Comparison of ENCODE assay signal across 1 cellular context in genomic region chr20:25525857-25526256, GRCh38.
TF ChIP-seq lines count a peak whose summit lies in the region.

No MANE protein-coding gene starts in this region.

TF ChIP-seq in HepG2, 621 proteins besides CTCF, POLR2A, EP300 and RAD21 (continued from another document and continues in another):
- TF ChIP-seq ZXDC (CRISPR knock-in tag; IDR thresholded peaks at IDR 0.05): no peak
- TF ChIP-seq ZNF33A (CRISPR knock-in tag; IDR thresholded peaks at IDR 0.05; ENCODE audit: borderline replicate concordance): no peak
- no peak; the same call in 1 of the 2 replicates for TF ChIP-seq ZNF792 (CRISPR knock-in tag; IDR thresholded peaks at IDR 0.05)
- TF ChIP-seq GPN1 (CRISPR knock-in tag; IDR thresholded peaks at IDR 0.05; ENCODE audit: borderline replicate concordance): no peak
- TF ChIP-seq TBX3 (IDR thresholded peaks at IDR 0.05; ENCODE audit: borderline replicate concordance): no peak
- TF ChIP-seq E2F5 (CRISPR knock-in tag; conservative IDR thresholded peaks at IDR 0.05): no peak
- TF ChIP-seq, protein P1, sequence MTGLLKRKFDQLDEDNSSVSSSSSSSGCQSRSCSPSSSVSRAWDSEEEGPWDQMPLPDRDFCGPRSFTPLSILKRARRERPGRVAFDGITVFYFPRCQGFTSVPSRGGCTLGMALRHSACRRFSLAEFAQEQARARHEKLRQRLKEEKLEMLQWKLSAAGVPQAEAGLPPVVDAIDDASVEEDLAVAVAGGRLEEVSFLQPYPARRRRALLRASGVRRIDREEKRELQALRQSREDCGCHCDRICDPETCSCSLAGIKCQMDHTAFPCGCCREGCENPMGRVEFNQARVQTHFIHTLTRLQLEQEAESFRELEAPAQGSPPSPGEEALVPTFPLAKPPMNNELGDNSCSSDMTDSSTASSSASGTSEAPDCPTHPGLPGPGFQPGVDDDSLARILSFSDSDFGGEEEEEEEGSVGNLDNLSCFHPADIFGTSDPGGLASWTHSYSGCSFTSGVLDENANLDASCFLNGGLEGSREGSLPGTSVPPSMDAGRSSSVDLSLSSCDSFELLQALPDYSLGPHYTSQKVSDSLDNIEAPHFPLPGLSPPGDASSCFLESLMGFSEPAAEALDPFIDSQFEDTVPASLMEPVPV (CRISPR knock-in tag; IDR thresholded peaks at IDR 0.05): no peak
- no peak for TF ChIP-seq ZNF597 (CRISPR knock-in tag; IDR thresholded peaks at IDR 0.05)
- TF ChIP-seq ZFAT (CRISPR knock-in tag; conservative IDR thresholded peaks at IDR 0.05): no peak
- 0 out of 2 replicates have a peak, but pooled peaks have one; percentile 31 for TF ChIP-seq KDM6A (CRISPR knock-in tag; IDR thresholded peaks at IDR 0.05; ENCODE audit: low read depth)
- TF ChIP-seq ZMYM4 (CRISPR knock-in tag; IDR thresholded peaks at IDR 0.05): peak; percentile 39; the same call in 1 of the 2 replicates
- no peak for TF ChIP-seq ZNF530 (CRISPR knock-in tag; IDR thresholded peaks at IDR 0.05; ENCODE audit: low read depth)
- TF ChIP-seq PPARG (CRISPR knock-in tag; conservative IDR thresholded peaks at IDR 0.05): no peak
- TF ChIP-seq AKNA (CRISPR knock-in tag; IDR thresholded peaks at IDR 0.05; ENCODE audit: borderline replicate concordance): no peak
- TF ChIP-seq, protein P2, sequence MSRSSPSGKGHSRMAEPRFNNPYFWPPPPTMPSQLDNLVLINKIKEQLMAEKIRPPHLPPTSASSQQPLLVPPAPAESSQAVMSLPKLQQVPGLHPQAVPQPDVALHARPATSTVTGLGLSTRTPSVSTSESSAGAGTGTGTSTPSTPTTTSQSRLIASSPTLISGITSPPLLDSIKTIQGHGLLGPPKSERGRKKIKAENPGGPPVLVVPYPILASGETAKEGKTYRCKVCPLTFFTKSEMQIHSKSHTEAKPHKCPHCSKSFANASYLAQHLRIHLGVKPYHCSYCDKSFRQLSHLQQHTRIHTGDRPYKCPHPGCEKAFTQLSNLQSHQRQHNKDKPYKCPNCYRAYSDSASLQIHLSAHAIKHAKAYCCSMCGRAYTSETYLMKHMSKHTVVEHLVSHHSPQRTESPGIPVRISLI (CRISPR knock-in tag; IDR thresholded peaks at IDR 0.05; ENCODE audit: borderline replicate concordance): 0 out of 2 replicates have a peak, but pooled peaks have one; percentile 3
- no peak for TF ChIP-seq CENPT (CRISPR knock-in tag; IDR thresholded peaks at IDR 0.05; ENCODE audit: low read depth)
- TF ChIP-seq, protein P3, sequence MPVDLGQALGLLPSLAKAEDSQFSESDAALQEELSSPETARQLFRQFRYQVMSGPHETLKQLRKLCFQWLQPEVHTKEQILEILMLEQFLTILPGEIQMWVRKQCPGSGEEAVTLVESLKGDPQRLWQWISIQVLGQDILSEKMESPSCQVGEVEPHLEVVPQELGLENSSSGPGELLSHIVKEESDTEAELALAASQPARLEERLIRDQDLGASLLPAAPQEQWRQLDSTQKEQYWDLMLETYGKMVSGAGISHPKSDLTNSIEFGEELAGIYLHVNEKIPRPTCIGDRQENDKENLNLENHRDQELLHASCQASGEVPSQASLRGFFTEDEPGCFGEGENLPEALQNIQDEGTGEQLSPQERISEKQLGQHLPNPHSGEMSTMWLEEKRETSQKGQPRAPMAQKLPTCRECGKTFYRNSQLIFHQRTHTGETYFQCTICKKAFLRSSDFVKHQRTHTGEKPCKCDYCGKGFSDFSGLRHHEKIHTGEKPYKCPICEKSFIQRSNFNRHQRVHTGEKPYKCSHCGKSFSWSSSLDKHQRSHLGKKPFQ (CRISPR knock-in tag; IDR thresholded peaks at IDR 0.05; ENCODE audit: insufficient replicate concordance): peak; percentile 84
- TF ChIP-seq NCOR1 (IDR thresholded peaks at IDR 0.05; ENCODE audit: borderline replicate concordance, low read length): peak; percentile 91; the same call in 1 of the 2 replicates
- TF ChIP-seq CREB3 (CRISPR knock-in tag; IDR thresholded peaks at IDR 0.05): no peak
- no peak for TF ChIP-seq ZNF350 (CRISPR knock-in tag; IDR thresholded peaks at IDR 0.05; ENCODE audit: borderline replicate concordance, low read depth)
- TF ChIP-seq TP53 (CRISPR knock-in tag; conservative IDR thresholded peaks at IDR 0.05): no peak
- no peak for TF ChIP-seq TCF12 (IDR thresholded peaks at IDR 0.05)
- no peak for TF ChIP-seq TCF12 (CRISPR knock-in tag; IDR thresholded peaks at IDR 0.05)
- TF ChIP-seq LBX2 (CRISPR knock-in tag; IDR thresholded peaks at IDR 0.05; ENCODE audit: borderline replicate concordance): no peak
- TF ChIP-seq SYNCRIP (IDR thresholded peaks at IDR 0.05; ENCODE audit: insufficient read depth, low read depth, low read length): no peak
- TF ChIP-seq, protein P4, sequence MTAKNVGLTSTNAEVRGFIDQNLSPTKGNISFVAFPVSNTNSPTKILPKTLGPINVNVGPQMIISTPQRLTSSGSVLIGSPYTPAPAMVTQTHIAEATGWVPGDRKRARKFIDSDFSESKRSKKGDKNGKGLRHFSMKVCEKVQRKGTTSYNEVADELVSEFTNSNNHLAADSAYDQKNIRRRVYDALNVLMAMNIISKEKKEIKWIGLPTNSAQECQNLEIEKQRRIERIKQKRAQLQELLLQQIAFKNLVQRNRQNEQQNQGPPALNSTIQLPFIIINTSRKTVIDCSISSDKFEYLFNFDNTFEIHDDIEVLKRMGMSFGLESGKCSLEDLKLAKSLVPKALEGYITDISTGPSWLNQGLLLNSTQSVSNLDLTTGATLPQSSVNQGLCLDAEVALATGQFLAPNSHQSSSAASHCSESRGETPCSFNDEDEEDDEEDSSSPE (CRISPR knock-in tag; IDR thresholded peaks at IDR 0.05): no peak
- TF ChIP-seq ZNF678 (CRISPR knock-in tag; IDR thresholded peaks at IDR 0.05): no peak
- TF ChIP-seq, protein P5, sequence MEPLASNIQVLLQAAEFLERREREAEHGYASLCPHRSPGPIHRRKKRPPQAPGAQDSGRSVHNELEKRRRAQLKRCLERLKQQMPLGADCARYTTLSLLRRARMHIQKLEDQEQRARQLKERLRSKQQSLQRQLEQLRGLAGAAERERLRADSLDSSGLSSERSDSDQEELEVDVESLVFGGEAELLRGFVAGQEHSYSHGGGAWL (CRISPR knock-in tag; IDR thresholded peaks at IDR 0.05): no peak
- peak; percentile 64 for TF ChIP-seq TEAD3 (CRISPR knock-in tag; optimal IDR thresholded peaks at IDR 0.05; ENCODE audit: borderline replicate concordance)
- TF ChIP-seq, protein P6, sequence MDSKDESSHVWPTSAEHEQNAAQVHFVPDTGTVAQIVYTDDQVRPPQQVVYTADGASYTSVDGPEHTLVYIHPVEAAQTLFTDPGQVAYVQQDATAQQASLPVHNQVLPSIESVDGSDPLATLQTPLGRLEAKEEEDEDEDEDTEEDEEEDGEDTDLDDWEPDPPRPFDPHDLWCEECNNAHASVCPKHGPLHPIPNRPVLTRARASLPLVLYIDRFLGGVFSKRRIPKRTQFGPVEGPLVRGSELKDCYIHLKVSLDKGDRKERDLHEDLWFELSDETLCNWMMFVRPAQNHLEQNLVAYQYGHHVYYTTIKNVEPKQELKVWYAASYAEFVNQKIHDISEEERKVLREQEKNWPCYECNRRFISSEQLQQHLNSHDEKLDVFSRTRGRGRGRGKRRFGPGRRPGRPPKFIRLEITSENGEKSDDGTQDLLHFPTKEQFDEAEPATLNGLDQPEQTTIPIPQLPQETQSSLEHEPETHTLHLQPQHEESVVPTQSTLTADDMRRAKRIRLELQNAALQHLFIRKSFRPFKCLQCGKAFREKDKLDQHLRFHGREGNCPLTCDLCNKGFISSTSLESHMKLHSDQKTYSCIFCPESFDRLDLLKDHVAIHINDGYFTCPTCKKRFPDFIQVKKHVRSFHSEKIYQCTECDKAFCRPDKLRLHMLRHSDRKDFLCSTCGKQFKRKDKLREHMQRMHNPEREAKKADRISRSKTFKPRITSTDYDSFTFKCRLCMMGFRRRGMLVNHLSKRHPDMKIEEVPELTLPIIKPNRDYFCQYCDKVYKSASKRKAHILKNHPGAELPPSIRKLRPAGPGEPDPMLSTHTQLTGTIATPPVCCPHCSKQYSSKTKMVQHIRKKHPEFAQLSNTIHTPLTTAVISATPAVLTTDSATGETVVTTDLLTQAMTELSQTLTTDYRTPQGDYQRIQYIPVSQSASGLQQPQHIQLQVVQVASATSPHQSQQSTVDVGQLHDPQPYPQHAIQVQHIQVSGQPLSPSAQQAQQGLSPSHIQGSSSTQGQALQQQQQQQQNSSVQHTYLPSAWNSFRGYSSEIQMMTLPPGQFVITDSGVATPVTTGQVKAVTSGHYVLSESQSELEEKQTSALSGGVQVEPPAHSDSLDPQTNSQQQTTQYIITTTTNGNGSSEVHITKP (CRISPR knock-in tag; IDR thresholded peaks at IDR 0.05; ENCODE audit: low read depth): peak; percentile 86
- no peak for TF ChIP-seq KLF9 (CRISPR knock-in tag; IDR thresholded peaks at IDR 0.05; ENCODE audit: low read depth)
- TF ChIP-seq PAX8 (CRISPR knock-in tag; IDR thresholded peaks at IDR 0.05; ENCODE audit: borderline replicate concordance): no peak
- TF ChIP-seq ZNF431 (CRISPR knock-in tag; IDR thresholded peaks at IDR 0.05; ENCODE audit: borderline replicate concordance, low read depth): no peak
- no peak for TF ChIP-seq ZNF83 (CRISPR knock-in tag; IDR thresholded peaks at IDR 0.05; ENCODE audit: borderline replicate concordance)
- no peak for TF ChIP-seq KLF15 (CRISPR knock-in tag; IDR thresholded peaks at IDR 0.05; ENCODE audit: borderline replicate concordance)
